In genomic region chr1:12600880-12601633, GRCh38 we compare ENCODE assay signal across 8 cellular contexts. TPM values are rescaled to one million over a fixed set of nuclear protein-coding genes. Genes with fewer than 3 reads are reported as not detected.
DNase-seq lines count a peak whose midpoint lies in the region; ATAC-seq, FAIRE-seq and TF ChIP-seq lines count a peak whose summit lies in the region.

No MANE protein-coding gene starts in this region.

- WGBS in endodermal cell (ENCODE audit: insufficient coverage in 1 of 2, insufficient read length in 1 of 2), 2 experiments: 57 to 60% methylated on average over 7 to 9 of the region's 9 CpGs
- 35% methylated on average over 9 of the region's 9 CpGs for WGBS in pancreas, 2 donors

- H3K9ac ChIP-seq in HCT116 (ENCODE audit: low read length) (peak overlapping the region; percentile 32), endodermal cell (ENCODE audit: extremely low read depth, low read length, poor library complexity, severe bottlenecking) (no peak overlapping the region)

- peak overlapping the region; percentile 23; the same call in 1 of the 2 replicates for H3K27ac ChIP-seq in HCT116 (ENCODE audit: low read depth, low read length)
- H3K27ac ChIP-seq in endodermal cell (ENCODE audit: low read depth, low read length): no peak overlapping the region
- H3K27ac ChIP-seq in pancreas: peak overlapping the region in 2 of 4 donors; percentile 44 to 47

- H3K79me2 ChIP-seq in HCT116 (ENCODE audit: insufficient read depth, low read length): peaks cover 70% of the 10 kb centered on the region

- H3K9me3 Mint-ChIP-seq in endodermal cell: peaks cover 3% of the 10 kb centered on the region

- no peak overlapping the region for H3K27ac Mint-ChIP-seq in endodermal cell

- RAD21 ChIA-PET in HCT116 (lab: Charles Lee; ENCODE audit: low non-redundant PET in 1 of 2, low total read pairs in 2 of 2, uncharacterized antibody in 2 of 2, unreplicated experiment in 2 of 2): interaction anchor here (0.5 to 2.3 kb wide), 5 partner anchors 13 to 328 kb away, joined by 3 to 12 read pairs (median 3); partner anchors contain the start of gene DHRS3 (in 2 of the 2)

- peaks cover 96% of the 10 kb centered on the region for H3K27me3 Mint-ChIP-seq in endodermal cell (ENCODE audit: insufficient read depth)

- no peak for TF ChIP-seq RAD21 in HCT116 (IDR thresholded peaks at IDR 0.05; ENCODE audit: low read depth)

- H3K36me3 ChIP-seq in HCT116 (ENCODE audit: control insufficient read depth in 1 of 2, insufficient read depth in 2 of 2, low read length in 2 of 2) (no peaks in the 10 kb centered on the region), endodermal cell (ENCODE audit: control insufficient read depth, insufficient read depth, low read length) (no peaks in the 10 kb centered on the region), pancreas (no peaks in the 10 kb centered on the region)

- H3K4me3 ChIP-seq in AG10803 (ENCODE audit: low read length) (no peak overlapping the region), HCT116 (replicated peaks in 1 of 2; ENCODE audit: low read depth in 1 of 2, low read length in 2 of 2) (no peak overlapping the region), endodermal cell (ENCODE audit: low read length) (no peak overlapping the region), pancreas (no peak overlapping the region)

- FAIRE-seq in pancreas (lab: Jason Lieb, UNC): no peak

- H3K4me1 ChIP-seq in HCT116 (ENCODE audit: control insufficient read depth in 1 of 2, insufficient read depth in 2 of 2, low read length in 2 of 2) (peaks cover 73 to 98% of the 10 kb centered on the region in 2 experiments), endodermal cell (ENCODE audit: control insufficient read depth, insufficient read depth, low read length) (peaks cover 7% of the 10 kb centered on the region), pancreas (peaks cover 36 to 76% (median 42%) of the 10 kb centered on the region in 3 donors)

- no peak overlapping the region for H2AFZ ChIP-seq in HCT116 (ENCODE audit: low read depth, low read length, poor library complexity, severe bottlenecking)

- TF ChIP-seq CTCF in AG10803 (conservative IDR thresholded peaks at IDR 0.05; ENCODE audit: low read length) (peak; percentile 39), HCT116 (IDR thresholded peaks at IDR 0.05 in 2 of 3, conservative IDR thresholded peaks at IDR 0.05 in 1 of 3; ENCODE audit: borderline replicate concordance in 1 of 3, insufficient read depth in 1 of 3, low read depth in 2 of 3, low read length in 2 of 3) (peak in 2 of 3 experiments; percentile 67 to 81; a peak in 4 of 6 replicates), endodermal cell (conservative IDR thresholded peaks at IDR 0.05) (peak; percentile 86), pancreas (IDR thresholded peaks at IDR 0.05) (peak; percentile 35 to 46 (median 38))

- DNase-seq in AG10803 (ENCODE audit: low read depth): no peak
- DNase-seq in HCT116 (ENCODE audit: low read depth, low spot score): no peak
- peak; percentile 65 for DNase-seq in activated CD4-positive, alpha-beta T cell treated with anti-CD3 and anti-CD28 coated beads, Interleukin-2, amount 50 U/mL, for 1 hour
- peak; percentile 91 for DNase-seq in endodermal cell
- DNase-seq in pancreas: peak in 4 of 6 donors; percentile 43 to 78 (median 70)
- no peak for DNase-seq in COR-L47 (lab: John Stamatoyannopoulos, UW)
- DNase-seq in NCI-H2081 (lab: John Stamatoyannopoulos, UW): no peak

- intact Hi-C loops in HCT116 (cut with micrococcal nuclease): loop anchor here (1.0 kb wide), 1 partner anchor 18 kb away; no protein-coding TSS in a partner anchor
- intact Hi-C loops in pancreas (cut with DNase I): no loop called here

- H3K27me3 ChIP-seq in HCT116 (ENCODE audit: insufficient read depth, low read length): no peaks in the 10 kb centered on the region
- peaks cover 89% of the 10 kb centered on the region for H3K27me3 ChIP-seq in endodermal cell (ENCODE audit: control insufficient read depth, insufficient read depth, low read length, poor library complexity, severe bottlenecking)
- H3K27me3 ChIP-seq in pancreas: no peaks in the 10 kb centered on the region

- H3K36me3 Mint-ChIP-seq in endodermal cell (ENCODE audit: low read depth): peaks cover 3% of the 10 kb centered on the region

- no peaks in the 10 kb centered on the region for H3K9me2 ChIP-seq in HCT116 (ENCODE audit: insufficient read depth)

- H3K4me1 Mint-ChIP-seq in endodermal cell: peaks cover 26% of the 10 kb centered on the region

- CTCF ChIA-PET in HCT116 (lab: Charles Lee): interaction anchor here (0.6 to 2.3 kb wide), 9 partner anchors 13 to 282 kb away, joined by 3 to 17 read pairs (median 3); partner anchors contain the start of gene DHRS3

- BruUV-seq in HCT116 (replicated peaks; lab: Mats Ljungman, UMichigan): no TSS peak

- H3K9me3 ChIP-seq in HCT116 (ENCODE audit: control insufficient read depth in 1 of 2, insufficient read depth in 1 of 2, low read depth in 1 of 2, low read length in 2 of 2) (no peaks in the 10 kb centered on the region), endodermal cell (ENCODE audit: control insufficient read depth, low read length) (no peaks in the 10 kb centered on the region), pancreas (no peaks in the 10 kb centered on the region)

- no peaks in the 10 kb centered on the region for H4K20me1 ChIP-seq in HCT116 (ENCODE audit: insufficient read depth)

- POLR2A ChIA-PET in HCT116 (lab: Charles Lee): interaction anchor here (0.6 to 1.2 kb wide), 2 partner anchors 17 to 78 kb away, joined by 3 read pairs; partner anchors contain the start of gene DHRS3

- ATAC-seq in HCT116: peak; percentile 39
- ATAC-seq in pancreas: peak; percentile 49 to 68 (median 66)
- ATAC-seq in HG03439 (IDR thresholded peaks at IDR 0.05; ENCODE audit: unreplicated experiment): no peak

- no peak for TF ChIP-seq POLR2A in HCT116 (IDR thresholded peaks at IDR 0.05; ENCODE audit: borderline replicate concordance, extremely low read depth, insufficient read depth, insufficient read length)

- H3K4me3 Mint-ChIP-seq in endodermal cell: no peak overlapping the region

- peak overlapping the region; percentile 67 for H3K4me2 ChIP-seq in HCT116 (ENCODE audit: low read length)

TF ChIP-seq in HCT116, 20 proteins besides CTCF, POLR2A, EP300 and RAD21:
- TF ChIP-seq CBX3 (IDR thresholded peaks at IDR 0.05; ENCODE audit: low read depth): no peak
- TF ChIP-seq CEBPB (IDR thresholded peaks at IDR 0.05; ENCODE audit: low read depth): no peak
TF ChIP-seq in HCT116: peak in this region for 0.

RNA-seq across cellular contexts. Expression of gene DHRS3, which starts 17.0 kb away (rescaled TPM):
- 87.0 TPM for total RNA-seq in HCT116 (2021; ENCODE audit: unreplicated experiment)
- 91.6 and 92.2 TPM in 2 replicates for polyA plus RNA-seq in HCT116 (2012)
- 1 to 10 TPM; 9.2 to 9.8 TPM for total RNA-seq in endodermal cell
- polyA plus RNA-seq in endodermal cell (2013, experiment 1 of 2): 5.2 TPM
- 4.6 TPM for polyA plus RNA-seq in endodermal cell (2013, experiment 2 of 2)
- total RNA-seq in pancreas: 10 to 100 TPM; 51.3 to 98.6 (median 71.0) TPM
- 10 to 100 TPM; 47.7 to 48.2 TPM for polyA plus RNA-seq in pancreas

RNA-seq across cellular contexts. Expression of gene AADACL4, which starts 42.8 kb away (rescaled TPM):
- total RNA-seq in HCT116 (2021; ENCODE audit: unreplicated experiment): not detected
- not detected in 2 replicates for polyA plus RNA-seq in HCT116 (2012)
- not detected for total RNA-seq in endodermal cell
- polyA plus RNA-seq in endodermal cell (2013, experiment 1 of 2): not detected
- not detected for polyA plus RNA-seq in endodermal cell (2013, experiment 2 of 2)
- not detected for total RNA-seq in pancreas
- not detected for polyA plus RNA-seq in pancreas

Comparison
In these comparisons a context has a peak if more than half of its experiments do, and no peak if none do; other contexts are left out.
1. DNase-seq: peak in activated CD4-positive, alpha-beta T cell treated with anti-CD3 and anti-CD28 coated beads, Interleukin-2, amount 50 U/mL, for 1 hour (single experiment), endodermal cell (single experiment) and pancreas (4 of 6); none in AG10803 (single experiment), HCT116 (single experiment), COR-L47 (single experiment) and NCI-H2081 (0 of 2).
2. Peak in every context shown above with its lines, with median percentiles within 50 percentile points of each other: CTCF ChIP-seq.